18 cellular contexts compared by ENCODE assay signal in genomic region chr20:32451340-32451681, GRCh38.
DNase-seq lines count a peak whose midpoint lies in the region; ATAC-seq and TF ChIP-seq lines count a peak whose summit lies in the region.
"Had no signal": no experiment of that assay in that cellular context is flagged by ENCODE, and none has a peak within 500 bp of the region (broad histone marks: within the 10 kb centered on the region; RNA-seq: fewer than 3 reads in every experiment).

No MANE protein-coding gene starts in this region.

- in situ Hi-C loops in Panc1 (cut with HindIII; ENCODE audit: low pct_unique_long_range_greater_than_20kb, low sequenced_read_pairs), result no loop called here

- intact Hi-C loops in Panc1 (cut with micrococcal nuclease; ENCODE audit: unreplicated experiment), result no loop called here
- intact Hi-C loops in esophagus muscularis mucosa (cut with DNase I), result loop anchor here (10.0 kb wide), 1 partner anchor 97 kb away; the partner anchor contains the start of gene ASXL1

- no peak for ATAC-seq in activated T-cell treated with anti-CD3 and anti-CD28 coated beads, Interleukin-2, amount 50 U/mL, for 4 hours
- ATAC-seq in Panc1 (peak; percentile 3; the same call in 1 of the 2 replicates), GM21367 (IDR thresholded peaks at IDR 0.05; ENCODE audit: unreplicated experiment) (no peak), GM21737 (IDR thresholded peaks at IDR 0.05; ENCODE audit: unreplicated experiment) (no peak)

- no peak overlapping the region for H3K4me3 Mint-ChIP-seq in activated T-cell treated with anti-CD3 and anti-CD28 coated beads, Interleukin-2, amount 50 U/mL, for 24 hours
- H3K4me3 Mint-ChIP-seq in activated T-cell treated with anti-CD3 and anti-CD28 coated beads, Interleukin-2, amount 50 U/mL, for 4 hours, result no peak overlapping the region
- no peak overlapping the region for H3K4me3 Mint-ChIP-seq in progenitor cell of endocrine pancreas (ENCODE audit: low read depth)
- H3K4me3 Mint-ChIP-seq: CD14-positive monocyte had no signal

- WGBS in esophagus muscularis mucosa, result 80% methylated on average over 3 of the region's 8 CpGs

- peaks cover 6% of the 10 kb centered on the region for H3K4me1 Mint-ChIP-seq in activated T-cell treated with anti-CD3 and anti-CD28 coated beads, Interleukin-2, amount 50 U/mL, for 24 hours (ENCODE audit: low read depth)
- peaks cover 5% of the 10 kb centered on the region for H3K4me1 Mint-ChIP-seq in activated T-cell treated with anti-CD3 and anti-CD28 coated beads, Interleukin-2, amount 50 U/mL, for 4 hours (ENCODE audit: low read depth)
- peaks cover 7% of the 10 kb centered on the region for H3K4me1 Mint-ChIP-seq in progenitor cell of endocrine pancreas (ENCODE audit: low read depth)

- H3K27me3 ChIP-seq in Panc1 (ENCODE audit: control insufficient read depth, insufficient read depth, low read length) (no peaks in the 10 kb centered on the region), esophagus muscularis mucosa (no peaks in the 10 kb centered on the region)
- H3K27me3 ChIP-seq: brain microvascular endothelial cell, hepatocyte, Peyer's patch, transverse colon had no signal

- no peak for TF ChIP-seq CTCF in Panc1 (IDR thresholded peaks at IDR 0.05)
- no peak for TF ChIP-seq CTCF in progenitor cell of endocrine pancreas (IDR thresholded peaks at IDR 0.05; ENCODE audit: unreplicated experiment)
- no peak for TF ChIP-seq CTCF in esophagus muscularis mucosa (IDR thresholded peaks at IDR 0.05)

- TF ChIP-seq EP300 in esophagus muscularis mucosa (IDR thresholded peaks at IDR 0.05), result no peak

- H3K4me1 ChIP-seq in Panc1 (ENCODE audit: control insufficient read depth, insufficient read depth, low read length) (peaks cover 8% of the 10 kb centered on the region), esophagus muscularis mucosa (peaks cover 17 to 64% (median 48%) of the 10 kb centered on the region in 4 donors)

- H3K4me3 ChIP-seq in Panc1 (ENCODE audit: low read depth in 2 of 2, low read length in 2 of 2) (no peak overlapping the region), esophagus muscularis mucosa (no peak overlapping the region)
- H3K4me3 ChIP-seq: hepatocyte, Peyer's patch, transverse colon had no signal

- DNase-seq in activated T-cell treated with anti-CD3 and anti-CD28 coated beads, Interleukin-2, amount 50 U/mL, for 24 hours, result no peak
- DNase-seq in activated T-cell treated with anti-CD3 and anti-CD28 coated beads, Interleukin-2, amount 50 U/mL, for 4 hours, result no peak
- DNase-seq in Panc1 (ENCODE audit: low read depth, low spot score) (no peak), progenitor cell of endocrine pancreas (ENCODE audit: low spot score, unreplicated experiment) (no peak), esophagus muscularis mucosa (ENCODE audit: extremely low spot score) (no peak)
- DNase-seq: activated effector memory CD4-positive, alpha-beta T cell treated with Interleukin-2 at 50 U/mL for 16 hours; brain microvascular endothelial cell; KG1; NCI-H1048; NCI-H774; Peyer's patch; stimulated activated CD4-positive, alpha-beta T cell treated with anti-CD3 and anti-CD28 coated beads, Interleukin-4, amount 100 ng/mL, for 24 hours; transverse colon had no signal

- peaks cover 63% of the 10 kb centered on the region for H3K36me3 Mint-ChIP-seq in activated T-cell treated with anti-CD3 and anti-CD28 coated beads, Interleukin-2, amount 50 U/mL, for 24 hours (ENCODE audit: low read depth)
- peaks cover 8% of the 10 kb centered on the region for H3K36me3 Mint-ChIP-seq in activated T-cell treated with anti-CD3 and anti-CD28 coated beads, Interleukin-2, amount 50 U/mL, for 4 hours (ENCODE audit: insufficient read depth)
- peaks cover 22% of the 10 kb centered on the region for H3K36me3 Mint-ChIP-seq in progenitor cell of endocrine pancreas (ENCODE audit: insufficient read depth)

- H3K27me3 Mint-ChIP-seq in activated T-cell treated with anti-CD3 and anti-CD28 coated beads, Interleukin-2, amount 50 U/mL, for 24 hours, result no peaks in the 10 kb centered on the region
- no peaks in the 10 kb centered on the region for H3K27me3 Mint-ChIP-seq in activated T-cell treated with anti-CD3 and anti-CD28 coated beads, Interleukin-2, amount 50 U/mL, for 4 hours (ENCODE audit: low read depth)
- no peaks in the 10 kb centered on the region for H3K27me3 Mint-ChIP-seq in progenitor cell of endocrine pancreas

- H3K27ac ChIP-seq in Panc1 (ENCODE audit: low read length) (no peak overlapping the region), cingulate gyrus (ENCODE audit: low read depth, low read length) (peak overlapping the region; percentile 74), esophagus muscularis mucosa (replicated peaks in 1 of 4) (no peak overlapping the region)
- H3K27ac ChIP-seq: brain microvascular endothelial cell, hepatocyte, Peyer's patch, transverse colon had no signal

- H3K9me3 ChIP-seq in Panc1 (ENCODE audit: control insufficient read depth, insufficient read depth, low read depth, low read length), result no peaks in the 10 kb centered on the region
- no peaks in the 10 kb centered on the region for H3K9me3 ChIP-seq in esophagus muscularis mucosa
- H3K9me3 ChIP-seq: Peyer's patch, transverse colon had no signal

- H3K27ac Mint-ChIP-seq in activated T-cell treated with anti-CD3 and anti-CD28 coated beads, Interleukin-2, amount 50 U/mL, for 24 hours, result peak overlapping the region; percentile 69
- H3K27ac Mint-ChIP-seq in progenitor cell of endocrine pancreas, result peak overlapping the region; percentile 93

- H3K9me3 Mint-ChIP-seq in activated T-cell treated with anti-CD3 and anti-CD28 coated beads, Interleukin-2, amount 50 U/mL, for 24 hours, result no peaks in the 10 kb centered on the region
- no peaks in the 10 kb centered on the region for H3K9me3 Mint-ChIP-seq in activated T-cell treated with anti-CD3 and anti-CD28 coated beads, Interleukin-2, amount 50 U/mL, for 4 hours
- H3K9me3 Mint-ChIP-seq in progenitor cell of endocrine pancreas (ENCODE audit: low read depth), result no peaks in the 10 kb centered on the region

- H3K36me3 ChIP-seq in Panc1 (ENCODE audit: control insufficient read depth, insufficient read depth, low read length) (no peaks in the 10 kb centered on the region), esophagus muscularis mucosa (peaks cover 15 to 92% (median 77%) of the 10 kb centered on the region in 4 donors)

- CTCF ChIA-PET in Panc1 (lab: Charles Lee), result interaction anchor here (0.6 kb wide), 1 partner anchor 202 kb away, joined by 4 read pairs; no protein-coding TSS in a partner anchor

- no peak for TF ChIP-seq POLR2A in esophagus muscularis mucosa (IDR thresholded peaks at IDR 0.05; ENCODE audit: low read depth)

- POLR2A ChIA-PET in Panc1 (lab: Charles Lee), result no interaction called here

- no TSS peak for BruUV-seq in Panc1 (replicated peaks; lab: Mats Ljungman, UMichigan)
